ENCODE assay signal across 34 cellular contexts in genomic region chr14:106327234-106327633, GRCh38.
"Had no signal": no experiment of that assay in that cellular context is flagged by ENCODE, and none has a peak within 500 bp of the region (broad histone marks: within the 10 kb centered on the region; RNA-seq: fewer than 3 reads in every experiment).

No MANE protein-coding gene starts in this region.

- H3K4me3 Mint-ChIP-seq: activated B cell treated with CpG ODN at 0.5 μM for 24 hours; activated CD4-positive, alpha-beta memory T cell treated with anti-CD3 and anti-CD28 coated beads for 36 hours; activated CD8-positive, alpha-beta T cell treated with anti-CD3 and anti-CD28 coated beads for 36 hours; activated naive CD4-positive, alpha-beta T cell treated with anti-CD3 and anti-CD28 coated beads, Interleukin-2, amount 10 ng/mL, durations not matched to agents 7 days and 5 days; activated naive CD4-positive, alpha-beta T cell treated with anti-CD3 and anti-CD28 coated beads, Interleukin-2, amount 50 U/mL, for 24 hours; activated naive CD8-positive, alpha-beta T cell; activated naive CD8-positive, alpha-beta T cell treated with anti-CD3 and anti-CD28 coated beads, Interleukin-2, amount 10 ng/mL, durations not matched to agents 7 days and 5 days; activated naive CD8-positive, alpha-beta T cell treated with anti-CD3 and anti-CD28 coated beads, Interleukin-2, amount 50 U/mL, for 24 hours; activated T-cell treated with anti-CD3 and anti-CD28 coated beads, Interleukin-2, amount 50 U/mL, for 4 hours; activated T-cell treated with anti-CD3 and anti-CD28 coated beads, Interleukin-2, amount 50 U/mL, for 72 hours; activated T-helper 1 cell treated with anti-CD3 and anti-CD28 coated beads, Interleukin-12 subunit alpha, Interleukin-12 subunit beta, Interleukin-2, Interleukin-4 antibody, amounts not matched to agents 30 ng/mL and 10 ng/mL and 1 ng/mL, durations not matched to agents 14 hours and 24 hours and 36 hours; brain; T-helper 1 cell treated with Interleukin-12 subunit alpha and Interleukin-12 subunit beta and Interleukin-4 antibody, amounts not matched to agents 30 μg/mL and 1 μg/mL, for 36 hours; T-helper 2 cell treated with Interferon-gamma antibody and Interleukin-4, amounts not matched to agents 5 μg/mL and 100 μg/mL, for 36 hours had no signal

- H3K4me1 ChIP-seq: ascending aorta had no signal

- H3K4me3 ChIP-seq: ascending aorta had no signal

- ATAC-seq: activated CD8-positive, alpha-beta T cell treated with anti-CD3 and anti-CD28 coated beads for 36 hours; activated naive CD8-positive, alpha-beta T cell treated with anti-CD3 and anti-CD28 coated beads, Interleukin-2, amount 50 U/mL, for 24 hours; activated T-cell treated with anti-CD3 and anti-CD28 coated beads, Interleukin-2, amount 50 U/mL, for 4 hours; activated T-cell treated with anti-CD3 and anti-CD28 coated beads, Interleukin-2, amount 50 U/mL, for 72 hours had no signal

- H3K27me3 Mint-ChIP-seq: brain had no signal

- H3K27ac ChIP-seq: ascending aorta, VCaP had no signal

- H3K27me3 ChIP-seq: ascending aorta had no signal

- H3K27ac Mint-ChIP-seq: activated B cell treated with CpG ODN at 0.5 μM for 24 hours; activated CD4-positive, alpha-beta memory T cell treated with anti-CD3 and anti-CD28 coated beads for 36 hours; activated CD8-positive, alpha-beta T cell treated with anti-CD3 and anti-CD28 coated beads for 36 hours; activated naive CD4-positive, alpha-beta T cell treated with anti-CD3 and anti-CD28 coated beads, Interleukin-2, amount 10 ng/mL, durations not matched to agents 7 days and 5 days; activated naive CD4-positive, alpha-beta T cell treated with anti-CD3 and anti-CD28 coated beads, Interleukin-2, amount 50 U/mL, for 24 hours; activated naive CD8-positive, alpha-beta T cell; activated naive CD8-positive, alpha-beta T cell treated with anti-CD3 and anti-CD28 coated beads, Interleukin-2, amount 10 ng/mL, durations not matched to agents 7 days and 5 days; activated naive CD8-positive, alpha-beta T cell treated with anti-CD3 and anti-CD28 coated beads, Interleukin-2, amount 50 U/mL, for 24 hours; activated T-cell treated with anti-CD3 and anti-CD28 coated beads, Interleukin-2, amount 50 U/mL, for 72 hours; activated T-helper 1 cell treated with anti-CD3 and anti-CD28 coated beads, Interleukin-12 subunit alpha, Interleukin-12 subunit beta, Interleukin-2, Interleukin-4 antibody, amounts not matched to agents 30 ng/mL and 10 ng/mL and 1 ng/mL, durations not matched to agents 14 hours and 24 hours and 36 hours; activated T-helper 2 cell treated with anti-CD3 and anti-CD28 coated beads, Interferon-gamma antibody, Interleukin-2, Interleukin-4, amounts not matched to agents 10 μg/mL and 5 μg/mL and 100 μg/mL, durations not matched to agents 14 hours and 24 hours and 36 hours; brain; T-helper 1 cell treated with Interleukin-12 subunit alpha and Interleukin-12 subunit beta and Interleukin-4 antibody, amounts not matched to agents 30 μg/mL and 1 μg/mL, for 36 hours; T-helper 2 cell treated with Interferon-gamma antibody and Interleukin-4, amounts not matched to agents 5 μg/mL and 100 μg/mL, for 36 hours had no signal

- FAIRE-seq: TTC549 had no signal

- H3K9me3 Mint-ChIP-seq: activated B cell treated with CpG ODN at 0.5 μM for 24 hours; activated CD4-positive, alpha-beta memory T cell treated with anti-CD3 and anti-CD28 coated beads for 36 hours; activated CD8-positive, alpha-beta T cell treated with anti-CD3 and anti-CD28 coated beads for 36 hours; activated naive CD4-positive, alpha-beta T cell treated with anti-CD3 and anti-CD28 coated beads, Interleukin-2, amount 10 ng/mL, durations not matched to agents 7 days and 5 days; activated naive CD4-positive, alpha-beta T cell treated with anti-CD3 and anti-CD28 coated beads, Interleukin-2, amount 50 U/mL, for 24 hours; activated naive CD8-positive, alpha-beta T cell treated with anti-CD3 and anti-CD28 coated beads, Interleukin-2, amount 10 ng/mL, durations not matched to agents 7 days and 5 days; activated naive CD8-positive, alpha-beta T cell treated with anti-CD3 and anti-CD28 coated beads, Interleukin-2, amount 50 U/mL, for 24 hours; activated T-cell treated with anti-CD3 and anti-CD28 coated beads, Interleukin-2, amount 50 U/mL, for 4 hours; activated T-cell treated with anti-CD3 and anti-CD28 coated beads, Interleukin-2, amount 50 U/mL, for 72 hours; activated T-helper 1 cell treated with anti-CD3 and anti-CD28 coated beads, Interleukin-12 subunit alpha, Interleukin-12 subunit beta, Interleukin-2, Interleukin-4 antibody, amounts not matched to agents 30 ng/mL and 10 ng/mL and 1 ng/mL, durations not matched to agents 14 hours and 24 hours and 36 hours; activated T-helper 2 cell treated with anti-CD3 and anti-CD28 coated beads, Interferon-gamma antibody, Interleukin-2, Interleukin-4, amounts not matched to agents 10 μg/mL and 5 μg/mL and 100 μg/mL, durations not matched to agents 14 hours and 24 hours and 36 hours; T-helper 1 cell treated with Interleukin-12 subunit alpha and Interleukin-12 subunit beta and Interleukin-4 antibody, amounts not matched to agents 30 μg/mL and 1 μg/mL, for 36 hours; T-helper 2 cell treated with Interferon-gamma antibody and Interleukin-4, amounts not matched to agents 5 μg/mL and 100 μg/mL, for 36 hours had no signal

- H3K36me3 Mint-ChIP-seq: activated CD4-positive, alpha-beta memory T cell treated with anti-CD3 and anti-CD28 coated beads for 36 hours; activated naive CD4-positive, alpha-beta T cell treated with anti-CD3 and anti-CD28 coated beads, Interleukin-2, amount 10 ng/mL, durations not matched to agents 7 days and 5 days; activated naive CD4-positive, alpha-beta T cell treated with anti-CD3 and anti-CD28 coated beads, Interleukin-2, amount 50 U/mL, for 24 hours; activated naive CD8-positive, alpha-beta T cell; activated naive CD8-positive, alpha-beta T cell treated with anti-CD3 and anti-CD28 coated beads, Interleukin-2, amount 10 ng/mL, durations not matched to agents 7 days and 5 days; brain had no signal

- DNase-seq: activated B cell treated with CpG ODN at 0.5 μM for 24 hours; activated CD4-positive, alpha-beta memory T cell treated with anti-CD3 and anti-CD28 coated beads for 36 hours; activated CD4-positive, alpha-beta T cell treated with anti-CD3 and anti-CD28 coated beads for 48 hours; activated CD4-positive, alpha-beta T cell treated with anti-CD3 and anti-CD28 coated beads, Interleukin-2, amount 50 U/mL, for 1 hour; activated CD4-positive, alpha-beta T cell treated with anti-CD3 and anti-CD28 coated beads, Interleukin-2, amount 50 U/mL, for 4 hours; activated CD4-positive, CD25-positive, alpha-beta regulatory T cell treated with anti-CD3 and anti-CD28 coated beads, Interleukin-2, amount 50 U/mL, for 72 hours; activated CD8-positive, alpha-beta memory T cell treated with anti-CD3 and anti-CD28 coated beads, Interleukin-2, amount 50 U/mL, for 4 hours; activated CD8-positive, alpha-beta T cell treated with anti-CD3 and anti-CD28 coated beads for 36 hours; activated effector memory CD4-positive, alpha-beta T cell treated with Interleukin-2 at 50 U/mL for 16 hours; activated gamma-delta T cell; activated naive CD4-positive, alpha-beta T cell treated with anti-CD3 and anti-CD28 coated beads, Interleukin-2, amount 10 ng/mL, durations not matched to agents 7 days and 5 days; activated naive CD4-positive, alpha-beta T cell treated with Interleukin-2 at 50 U/mL for 16 hours; activated naive CD8-positive, alpha-beta T cell treated with anti-CD3 and anti-CD28 coated beads, Interleukin-2, amount 10 ng/mL, durations not matched to agents 7 days and 5 days; activated naive CD8-positive, alpha-beta T cell treated with anti-CD3 and anti-CD28 coated beads, Interleukin-2, amount 50 U/mL, for 24 hours; activated T-cell treated with anti-CD3 and anti-CD28 coated beads for 4 hours; activated T-cell treated with anti-CD3 and anti-CD28 coated beads, Interleukin-2, amount 50 U/mL, for 1 hour; activated T-cell treated with anti-CD3 and anti-CD28 coated beads, Interleukin-2, amount 50 U/mL, for 4 hours; activated T-cell treated with anti-CD3 and anti-CD28 coated beads, Interleukin-2, amount 50 U/mL, for 72 hours; amygdala; anterior cingulate cortex; central memory CD4-positive, alpha-beta T cell; T-helper 1 cell; T-helper 2 cell; T-helper 9 cell had no signal

- H3K9me3 ChIP-seq: ascending aorta had no signal

- H3K4me1 Mint-ChIP-seq: activated naive CD4-positive, alpha-beta T cell treated with anti-CD3 and anti-CD28 coated beads, Interleukin-2, amount 10 ng/mL, durations not matched to agents 7 days and 5 days; activated naive CD4-positive, alpha-beta T cell treated with anti-CD3 and anti-CD28 coated beads, Interleukin-2, amount 50 U/mL, for 24 hours; activated naive CD8-positive, alpha-beta T cell treated with anti-CD3 and anti-CD28 coated beads, Interleukin-2, amount 10 ng/mL, durations not matched to agents 7 days and 5 days; activated naive CD8-positive, alpha-beta T cell treated with anti-CD3 and anti-CD28 coated beads, Interleukin-2, amount 50 U/mL, for 24 hours; brain had no signal

- H3K36me3 ChIP-seq: ascending aorta had no signal
